ENCODE assay signal across 17 cellular contexts in genomic region chr2:182916417-182916816, GRCh38. TPM values are rescaled to one million over a fixed set of nuclear protein-coding genes. Genes with fewer than 3 reads are reported as not detected.
DNase-seq lines count a peak whose midpoint lies in the region; ATAC-seq, FAIRE-seq and TF ChIP-seq lines count a peak whose summit lies in the region.
"Had no signal": no experiment of that assay in that cellular context is flagged by ENCODE, and none has a peak within 500 bp of the region (broad histone marks: within the 10 kb centered on the region; RNA-seq: fewer than 3 reads in every experiment).

No MANE protein-coding gene starts in this region.

- H3K9me3 Mint-ChIP-seq in astrocyte (ENCODE audit: unreplicated experiment) (no peaks in the 10 kb centered on the region), osteocyte (ENCODE audit: unreplicated experiment) (peaks cover 4% of the 10 kb centered on the region), endodermal cell (no peaks in the 10 kb centered on the region)
- H3K9me3 Mint-ChIP-seq in activated CD4-positive, alpha-beta T cell treated with anti-CD3 and anti-CD28 coated beads, Interleukin-2, amount 10 ng/mL, durations not matched to agents 24 days and 14 days, result no peaks in the 10 kb centered on the region

- H3K4me1 Mint-ChIP-seq in astrocyte (ENCODE audit: low read depth, unreplicated experiment) (peaks cover 30% of the 10 kb centered on the region), osteocyte (ENCODE audit: unreplicated experiment) (peaks cover 59% of the 10 kb centered on the region), endodermal cell (no peaks in the 10 kb centered on the region)
- no peaks in the 10 kb centered on the region for H3K4me1 Mint-ChIP-seq in activated CD4-positive, alpha-beta T cell treated with anti-CD3 and anti-CD28 coated beads, Interleukin-2, amount 10 ng/mL, durations not matched to agents 24 days and 14 days

- no peaks in the 10 kb centered on the region for H3K79me2 ChIP-seq in HepG2 (ENCODE audit: insufficient read depth, low read length)
- no peaks in the 10 kb centered on the region for H3K79me2 ChIP-seq in astrocyte (ENCODE audit: insufficient read depth, low read length)

- TF ChIP-seq CTCF in right lobe of liver (IDR thresholded peaks at IDR 0.05) (no peak), HepG2 (CRISPR knock-in tag; IDR thresholded peaks at IDR 0.05) (no peak), astrocyte (IDR thresholded peaks at IDR 0.05; ENCODE audit: insufficient read depth, low read depth, low read length) (no peak), osteocyte (IDR thresholded peaks at IDR 0.05) (no peak), breast epithelium (IDR thresholded peaks at IDR 0.05) (no peak), endodermal cell (conservative IDR thresholded peaks at IDR 0.05) (no peak)

- H3K4me3 Mint-ChIP-seq in astrocyte (ENCODE audit: unreplicated experiment), result no peak overlapping the region
- H3K4me3 Mint-ChIP-seq in osteocyte (ENCODE audit: unreplicated experiment), result no peak overlapping the region
- no peak overlapping the region for H3K4me3 Mint-ChIP-seq in endodermal cell
- H3K4me3 Mint-ChIP-seq in activated CD4-positive, alpha-beta T cell treated with anti-CD3 and anti-CD28 coated beads, Interleukin-2, amount 10 ng/mL, durations not matched to agents 24 days and 14 days, result no peak overlapping the region

- H3K36me3 Mint-ChIP-seq in astrocyte (ENCODE audit: low read depth, unreplicated experiment) (peaks cover 15% of the 10 kb centered on the region), osteocyte (ENCODE audit: unreplicated experiment) (peaks cover 23% of the 10 kb centered on the region), endodermal cell (ENCODE audit: low read depth) (peaks cover 72% of the 10 kb centered on the region)
- no peaks in the 10 kb centered on the region for H3K36me3 Mint-ChIP-seq in activated CD4-positive, alpha-beta T cell treated with anti-CD3 and anti-CD28 coated beads, Interleukin-2, amount 10 ng/mL, durations not matched to agents 24 days and 14 days (ENCODE audit: low read depth)

- H3K9me3 ChIP-seq in right lobe of liver, result no peaks in the 10 kb centered on the region
- H3K9me3 ChIP-seq in HepG2 (ENCODE audit: low read length), result no peaks in the 10 kb centered on the region
- H3K9me3 ChIP-seq in astrocyte (ENCODE audit: insufficient read depth, low read depth, low read length), result no peaks in the 10 kb centered on the region
- H3K9me3 ChIP-seq in breast epithelium, result no peaks in the 10 kb centered on the region
- H3K9me3 ChIP-seq in endodermal cell (ENCODE audit: control insufficient read depth, low read length), result no peaks in the 10 kb centered on the region
- H3K9me3 ChIP-seq: Peyer's patch had no signal

- no peaks in the 10 kb centered on the region for H3K36me3 ChIP-seq in right lobe of liver
- H3K36me3 ChIP-seq in HepG2 (replicated peaks in 1 of 2; ENCODE audit: control insufficient read depth in 1 of 2, insufficient read depth in 2 of 2, low read length in 2 of 2), result peaks cover 0 to 20% of the 10 kb centered on the region in 2 experiments; a peak in 2 of 5 replicates
- H3K36me3 ChIP-seq in astrocyte (ENCODE audit: insufficient read depth, low read length), result peaks cover 18% of the 10 kb centered on the region
- H3K36me3 ChIP-seq in breast epithelium, result no peaks in the 10 kb centered on the region
- H3K36me3 ChIP-seq in endodermal cell (ENCODE audit: control insufficient read depth, insufficient read depth, low read length), result peaks cover 81% of the 10 kb centered on the region

- TF ChIP-seq EP300 in HepG2 (IDR thresholded peaks at IDR 0.05; ENCODE audit: low read depth in 2 of 2, low read length in 2 of 2) (no peak), HepG2 (CRISPR knock-in tag; IDR thresholded peaks at IDR 0.05; ENCODE audit: borderline replicate concordance) (no peak)

- WGBS in right lobe of liver (ENCODE audit: insufficient coverage, low coverage, low lambda C conversion rate, missing lambda C conversion rate), result 95% methylated on average over 2 of the region's 2 CpGs
- WGBS in HepG2 (ENCODE audit: low lambda C conversion rate), result 98% methylated on average over 2 of the region's 2 CpGs
- WGBS in endodermal cell (ENCODE audit: insufficient coverage in 1 of 2, insufficient read length in 1 of 2), 2 experiments, result 94% methylated on average over 2 of the region's 2 CpGs; no CpG with 5 or more reads in 1 of the 2 experiments

- H3K27ac ChIP-seq in right lobe of liver (peak overlapping the region in 2 of 3 donors; percentile 11 to 19), HepG2 (ENCODE audit: extremely low read length, insufficient read depth, low read length) (no peak overlapping the region), astrocyte (ENCODE audit: low read depth, low read length) (peak overlapping the region; percentile 28), breast epithelium (no peak overlapping the region), endodermal cell (ENCODE audit: low read depth, low read length) (no peak overlapping the region)
- H3K27ac ChIP-seq: KMS-11, Peyer's patch had no signal

- H4K20me1 ChIP-seq in HepG2 (ENCODE audit: insufficient read depth, low read length) (no peaks in the 10 kb centered on the region), astrocyte (ENCODE audit: insufficient read depth, low read length) (peaks cover 10% of the 10 kb centered on the region)

- H3K4me3 ChIP-seq in right lobe of liver (peak overlapping the region in 1 of 3 donors; percentile 50), HepG2 (replicated peaks in 1 of 3; ENCODE audit: insufficient read depth in 1 of 3, low read depth in 2 of 3, low read length in 3 of 3) (no peak overlapping the region), astrocyte (ENCODE audit: insufficient read depth, low read depth, low read length) (no peak overlapping the region), breast epithelium (no peak overlapping the region), endodermal cell (ENCODE audit: low read length) (no peak overlapping the region)
- H3K4me3 ChIP-seq: Peyer's patch had no signal

- FAIRE-seq in HepG2 (lab: Jason Lieb, UNC), result no peak
- no peak for FAIRE-seq in astrocyte (lab: Jason Lieb, UNC)

- H3K27ac Mint-ChIP-seq in astrocyte (ENCODE audit: unreplicated experiment) (peak overlapping the region; percentile 75), osteocyte (ENCODE audit: unreplicated experiment) (peak overlapping the region; percentile 85), endodermal cell (no peak overlapping the region)
- no peak overlapping the region for H3K27ac Mint-ChIP-seq in activated CD4-positive, alpha-beta T cell treated with anti-CD3 and anti-CD28 coated beads, Interleukin-2, amount 10 ng/mL, durations not matched to agents 24 days and 14 days

- CTCF ChIA-PET in HepG2 (lab: Yijun Ruan, JAX; ENCODE audit: low intra/inter-chr PET ratio, low total read pairs), result no interaction called here

- intact Hi-C loops in right lobe of liver (cut with DNase I), result no loop called here
- intact Hi-C loops in HepG2 (cut with micrococcal nuclease; ENCODE audit: unreplicated experiment), result no loop called here
- intact Hi-C loops in breast epithelium (cut with DNase I; ENCODE audit: low total_unique reads), result no loop called here
- intact Hi-C loops in activated CD4-positive, alpha-beta T cell treated with anti-CD3 and anti-CD28 coated beads, Interleukin-2, amount 10 ng/mL, durations not matched to agents 24 days and 14 days (cut with micrococcal nuclease), result no loop called here

- H3K4me1 ChIP-seq in right lobe of liver (peaks cover 0 to 30% (median 3%) of the 10 kb centered on the region in 4 donors), HepG2 (ENCODE audit: insufficient read depth, low read length) (peaks cover 15% of the 10 kb centered on the region), astrocyte (ENCODE audit: insufficient read depth, low read length) (peaks cover 14% of the 10 kb centered on the region), breast epithelium (no peaks in the 10 kb centered on the region), endodermal cell (ENCODE audit: control insufficient read depth, insufficient read depth, low read length) (no peaks in the 10 kb centered on the region)
- H3K4me1 ChIP-seq: Peyer's patch had no signal

- H2AFZ ChIP-seq in HepG2 (ENCODE audit: low read length) (no peak overlapping the region), astrocyte (ENCODE audit: low read depth, low read length) (no peak overlapping the region)

- BruUV-seq in HepG2 (replicated peaks; lab: Mats Ljungman, UMichigan), result no TSS peak

- TF ChIP-seq RAD21 in HepG2 (CRISPR knock-in tag; IDR thresholded peaks at IDR 0.05), result no peak

- in situ Hi-C loops in HepG2 (cut with HindIII; ENCODE audit: extremely low pct_ligation_motif_present, low pct_unique_long_range_greater_than_20kb), result no loop called here

- TF ChIP-seq POLR2A in right lobe of liver (IDR thresholded peaks at IDR 0.05) (no peak), HepG2 (IDR thresholded peaks at IDR 0.05; ENCODE audit: insufficient read depth in 1 of 2, low read depth in 2 of 2, low read length in 2 of 2) (no peak), breast epithelium (IDR thresholded peaks at IDR 0.05) (no peak)

- H3K9ac ChIP-seq in HepG2 (ENCODE audit: insufficient read depth, low read depth, low read length) (no peak overlapping the region), astrocyte (ENCODE audit: low read length) (no peak overlapping the region), endodermal cell (ENCODE audit: extremely low read depth, low read length, poor library complexity, severe bottlenecking) (no peak overlapping the region)
- H3K9ac ChIP-seq: KMS-11 had no signal

- ATAC-seq in right lobe of liver, result no peak
- no peak for ATAC-seq in HepG2

- POLR2A ChIA-PET in HepG2 (lab: Yijun Ruan, JAX), result no interaction called here

- H3K4me2 ChIP-seq in HepG2 (ENCODE audit: low read depth, low read length) (no peak overlapping the region), astrocyte (ENCODE audit: low read length) (peak overlapping the region; percentile 57)
- H3K4me2 ChIP-seq: KMS-11 had no signal

- no peak for DNase-seq in right lobe of liver
- DNase-seq in HepG2 (ENCODE audit: low spot score), result no peak
- no peak for DNase-seq in astrocyte (ENCODE audit: low read depth)
- DNase-seq in osteocyte (ENCODE audit: extremely low spot score, unreplicated experiment), result no peak
- no peak for DNase-seq in breast epithelium (ENCODE audit: low spot score in 2 of 2)
- DNase-seq in medulla oblongata (ENCODE audit: extremely low spot score), result no peak
- no peak for DNase-seq in endodermal cell
- DNase-seq in activated CD4-positive, alpha-beta T cell treated with anti-CD3 and anti-CD28 coated beads, Interleukin-2, amount 10 ng/mL, durations not matched to agents 24 days and 14 days, result no peak
- DNase-seq: C1 segment of cervical spinal cord, DMS79 treated with DMSO at 0.1 percent for 48 hours, HCEC 1CT, NCI-H1048, NCI-H2081 treated with DMSO at 0.1 percent for 48 hours, NCI-H510A, Peyer's patch, SHP77 had no signal

- no peaks in the 10 kb centered on the region for H3K27me3 ChIP-seq in right lobe of liver
- no peaks in the 10 kb centered on the region for H3K27me3 ChIP-seq in HepG2 (ENCODE audit: control insufficient read depth in 1 of 2, insufficient read depth in 2 of 2, low read length in 2 of 2)
- no peaks in the 10 kb centered on the region for H3K27me3 ChIP-seq in astrocyte (ENCODE audit: insufficient read depth, low read length)
- H3K27me3 ChIP-seq in breast epithelium, result no peaks in the 10 kb centered on the region
- no peaks in the 10 kb centered on the region for H3K27me3 ChIP-seq in endodermal cell (ENCODE audit: control insufficient read depth, insufficient read depth, low read length, poor library complexity, severe bottlenecking)
- H3K27me3 ChIP-seq: Peyer's patch had no signal

- H3K27me3 Mint-ChIP-seq in astrocyte (ENCODE audit: low read depth, unreplicated experiment) (no peaks in the 10 kb centered on the region), osteocyte (ENCODE audit: unreplicated experiment) (no peaks in the 10 kb centered on the region), endodermal cell (ENCODE audit: insufficient read depth) (no peaks in the 10 kb centered on the region)
- no peaks in the 10 kb centered on the region for H3K27me3 Mint-ChIP-seq in activated CD4-positive, alpha-beta T cell treated with anti-CD3 and anti-CD28 coated beads, Interleukin-2, amount 10 ng/mL, durations not matched to agents 24 days and 14 days

RNA-seq across cellular contexts. Expression of gene FRZB, which starts 50.0 kb away (rescaled TPM):
- total RNA-seq in right lobe of liver (under 1 TPM; 0.14 to 0.93 (median 0.59) TPM), HepG2 (2016; rRNA removed; fragmentation: Illumina TruSeq; extraction: Trizol) (0.04 TPM in 1 of 2 replicates, not detected in the other), astrocyte (0.67 and 0.77 TPM in 2 replicates), osteocyte (46.6 and 47.3 TPM in 2 replicates), breast epithelium (10 to 100 TPM in 1 of 3 donors, 1 to 10 TPM in 2; 1.8 to 12.0 (median 2.9) TPM), endodermal cell (100 to 1,000 TPM in 1 of 2 donors, 10 to 100 TPM in 1; 54.8 to 107 TPM)
- total RNA-seq in HepG2 (2016; cell fraction: cytosol; rRNA removed; fragmentation: Illumina TruSeq; extraction: Trizol; ENCODE audit: low read depth), result not detected in 2 replicates
- total RNA-seq in HepG2 (2016; cell fraction: insoluble cytoplasmic fraction; rRNA removed; fragmentation: Illumina TruSeq; extraction: Trizol), result 0.04 TPM in 1 of 2 replicates, not detected in the other
- 0.03 TPM in 1 of 2 replicates, not detected in the other for total RNA-seq in HepG2 (2016; cell fraction: membrane; rRNA removed; fragmentation: Illumina TruSeq; extraction: Trizol)
- total RNA-seq in HepG2 (2016; cell fraction: nucleus; rRNA removed; fragmentation: Illumina TruSeq; extraction: Trizol), result 0.16 and 0.25 TPM in 2 replicates
- polyA plus RNA-seq in HepG2 (2011; rRNA removed), result 0.86 and 1.2 TPM in 2 replicates
- polyA plus RNA-seq in HepG2 (2011; cell fraction: cytosol; rRNA removed), result 0.67 and 0.68 TPM in 2 replicates
- 0.74 and 0.85 TPM in 2 replicates for polyA plus RNA-seq in HepG2 (2011; cell fraction: nucleus; rRNA removed)
- 1.0 and 1.8 TPM in 2 replicates for polyA plus RNA-seq in HepG2 (2012)
- polyA plus RNA-seq in HepG2 (2016; cell fraction: cytosol; fragmentation: Illumina TruSeq; extraction: Trizol; ENCODE audit: low read depth), result 0.03 and 0.09 TPM in 2 replicates
- 0.07 and 0.08 TPM in 2 replicates for polyA plus RNA-seq in HepG2 (2016; cell fraction: insoluble cytoplasmic fraction; fragmentation: Illumina TruSeq; extraction: Trizol; ENCODE audit: low read depth)
- not detected in 2 replicates for polyA plus RNA-seq in HepG2 (2016; cell fraction: membrane; fragmentation: Illumina TruSeq; extraction: Trizol; ENCODE audit: low read depth)
- polyA plus RNA-seq in HepG2 (2016; cell fraction: nucleus; fragmentation: Illumina TruSeq; extraction: Trizol; ENCODE audit: insufficient read depth, low read depth), result 0.14 and 0.28 TPM in 2 replicates
- 1.2 TPM in 1 of 2 replicates, not detected in the other for polyA minus RNA-seq in HepG2 (2011; rRNA and poly(A)+ RNA removed; ENCODE audit: low replicate concordance)
- polyA minus RNA-seq in HepG2 (2011; cell fraction: cytosol; rRNA and poly(A)+ RNA removed), result 0.53 and 0.69 TPM in 2 replicates
- polyA minus RNA-seq in HepG2 (2011; cell fraction: nucleus; rRNA and poly(A)+ RNA removed), result 1.4 and 1.6 TPM in 2 replicates
- 38.5 TPM for polyA plus RNA-seq in endodermal cell (2013, experiment 1 of 2)
- polyA plus RNA-seq in endodermal cell (2013, experiment 2 of 2), result 42.6 TPM
- not detected in 2 replicates for total RNA-seq in activated CD4-positive, alpha-beta T cell treated with anti-CD3 and anti-CD28 coated beads, Interleukin-2, amount 10 ng/mL, durations not matched to agents 24 days and 14 days

Comparison
In these comparisons a context has a peak if more than half of its experiments do, and no peak if none do; other contexts are left out.
1. H3K27ac ChIP-seq: peak in right lobe of liver (2 of 3) and astrocyte (single experiment); none in HepG2 (single experiment), breast epithelium (0 of 2) and endodermal cell (single experiment).
2. H3K27ac Mint-ChIP-seq: peak in astrocyte (single experiment) and osteocyte (single experiment); none in endodermal cell (single experiment) and activated CD4-positive, alpha-beta T cell treated with anti-CD3 and anti-CD28 coated beads, Interleukin-2, amount 10 ng/mL, durations not matched to agents 24 days and 14 days (single experiment).